1 cellular context compared by ENCODE assay signal in the genomic region with DNA sequence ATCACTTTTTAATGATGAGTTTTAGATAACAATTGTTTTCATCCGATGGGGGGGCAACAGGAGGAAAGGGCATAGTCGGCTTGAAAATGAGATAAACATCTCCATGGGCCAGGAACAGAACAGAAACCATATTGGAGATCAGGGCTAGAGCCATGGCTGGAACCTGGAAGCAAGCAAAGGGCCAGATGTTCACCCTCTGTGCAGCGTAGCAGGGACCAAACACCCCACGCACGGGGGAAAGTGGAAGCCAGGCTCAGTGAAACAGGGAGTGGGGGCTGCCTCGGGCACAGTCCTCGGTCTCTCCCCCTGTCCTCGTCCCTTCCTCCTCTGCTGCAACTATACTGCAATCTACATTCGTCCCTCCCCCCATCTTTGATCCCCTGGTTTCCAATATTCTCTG.
TF ChIP-seq lines count a peak whose summit lies in the region.

No MANE protein-coding gene starts in this region.

TF ChIP-seq in K562, 482 proteins besides CTCF, POLR2A, EP300 and RAD21 (continued from another document and continues in another):
- TF ChIP-seq ZNF644 (tag; IDR thresholded peaks at IDR 0.05; ENCODE audit: low read depth), result peak; percentile 92; the same call in 1 of the 2 replicates
- TF ChIP-seq, protein P1, sequence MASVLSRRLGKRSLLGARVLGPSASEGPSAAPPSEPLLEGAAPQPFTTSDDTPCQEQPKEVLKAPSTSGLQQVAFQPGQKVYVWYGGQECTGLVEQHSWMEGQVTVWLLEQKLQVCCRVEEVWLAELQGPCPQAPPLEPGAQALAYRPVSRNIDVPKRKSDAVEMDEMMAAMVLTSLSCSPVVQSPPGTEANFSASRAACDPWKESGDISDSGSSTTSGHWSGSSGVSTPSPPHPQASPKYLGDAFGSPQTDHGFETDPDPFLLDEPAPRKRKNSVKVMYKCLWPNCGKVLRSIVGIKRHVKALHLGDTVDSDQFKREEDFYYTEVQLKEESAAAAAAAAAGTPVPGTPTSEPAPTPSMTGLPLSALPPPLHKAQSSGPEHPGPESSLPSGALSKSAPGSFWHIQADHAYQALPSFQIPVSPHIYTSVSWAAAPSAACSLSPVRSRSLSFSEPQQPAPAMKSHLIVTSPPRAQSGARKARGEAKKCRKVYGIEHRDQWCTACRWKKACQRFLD (CRISPR knock-in tag; IDR thresholded peaks at IDR 0.05), result peak; percentile 89
- TF ChIP-seq BDP1 (IDR thresholded peaks at IDR 0.05; ENCODE audit: insufficient read depth, insufficient read length), result no peak
- TF ChIP-seq, protein P2, sequence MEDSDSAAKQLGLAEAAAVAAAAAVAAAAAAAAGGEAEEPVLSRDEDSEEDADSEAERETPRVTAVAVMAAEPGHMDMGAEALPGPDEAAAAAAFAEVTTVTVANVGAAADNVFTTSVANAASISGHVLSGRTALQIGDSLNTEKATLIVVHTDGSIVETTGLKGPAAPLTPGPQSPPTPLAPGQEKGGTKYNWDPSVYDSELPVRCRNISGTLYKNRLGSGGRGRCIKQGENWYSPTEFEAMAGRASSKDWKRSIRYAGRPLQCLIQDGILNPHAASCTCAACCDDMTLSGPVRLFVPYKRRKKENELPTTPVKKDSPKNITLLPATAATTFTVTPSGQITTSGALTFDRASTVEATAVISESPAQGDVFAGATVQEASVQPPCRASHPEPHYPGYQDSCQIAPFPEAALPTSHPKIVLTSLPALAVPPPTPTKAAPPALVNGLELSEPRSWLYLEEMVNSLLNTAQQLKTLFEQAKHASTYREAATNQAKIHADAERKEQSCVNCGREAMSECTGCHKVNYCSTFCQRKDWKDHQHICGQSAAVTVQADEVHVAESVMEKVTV (CRISPR knock-in tag; IDR thresholded peaks at IDR 0.05), result no peak
- TF ChIP-seq, protein P3, sequence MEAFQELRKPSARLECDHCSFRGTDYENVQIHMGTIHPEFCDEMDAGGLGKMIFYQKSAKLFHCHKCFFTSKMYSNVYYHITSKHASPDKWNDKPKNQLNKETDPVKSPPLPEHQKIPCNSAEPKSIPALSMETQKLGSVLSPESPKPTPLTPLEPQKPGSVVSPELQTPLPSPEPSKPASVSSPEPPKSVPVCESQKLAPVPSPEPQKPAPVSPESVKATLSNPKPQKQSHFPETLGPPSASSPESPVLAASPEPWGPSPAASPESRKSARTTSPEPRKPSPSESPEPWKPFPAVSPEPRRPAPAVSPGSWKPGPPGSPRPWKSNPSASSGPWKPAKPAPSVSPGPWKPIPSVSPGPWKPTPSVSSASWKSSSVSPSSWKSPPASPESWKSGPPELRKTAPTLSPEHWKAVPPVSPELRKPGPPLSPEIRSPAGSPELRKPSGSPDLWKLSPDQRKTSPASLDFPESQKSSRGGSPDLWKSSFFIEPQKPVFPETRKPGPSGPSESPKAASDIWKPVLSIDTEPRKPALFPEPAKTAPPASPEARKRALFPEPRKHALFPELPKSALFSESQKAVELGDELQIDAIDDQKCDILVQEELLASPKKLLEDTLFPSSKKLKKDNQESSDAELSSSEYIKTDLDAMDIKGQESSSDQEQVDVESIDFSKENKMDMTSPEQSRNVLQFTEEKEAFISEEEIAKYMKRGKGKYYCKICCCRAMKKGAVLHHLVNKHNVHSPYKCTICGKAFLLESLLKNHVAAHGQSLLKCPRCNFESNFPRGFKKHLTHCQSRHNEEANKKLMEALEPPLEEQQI (IDR thresholded peaks at IDR 0.05), result no peak
- TF ChIP-seq RCOR1 (IDR thresholded peaks at IDR 0.05; ENCODE audit: borderline replicate concordance in 1 of 2, low read depth in 2 of 2, low read length in 2 of 2), result no peak
- TF ChIP-seq, protein P4, sequence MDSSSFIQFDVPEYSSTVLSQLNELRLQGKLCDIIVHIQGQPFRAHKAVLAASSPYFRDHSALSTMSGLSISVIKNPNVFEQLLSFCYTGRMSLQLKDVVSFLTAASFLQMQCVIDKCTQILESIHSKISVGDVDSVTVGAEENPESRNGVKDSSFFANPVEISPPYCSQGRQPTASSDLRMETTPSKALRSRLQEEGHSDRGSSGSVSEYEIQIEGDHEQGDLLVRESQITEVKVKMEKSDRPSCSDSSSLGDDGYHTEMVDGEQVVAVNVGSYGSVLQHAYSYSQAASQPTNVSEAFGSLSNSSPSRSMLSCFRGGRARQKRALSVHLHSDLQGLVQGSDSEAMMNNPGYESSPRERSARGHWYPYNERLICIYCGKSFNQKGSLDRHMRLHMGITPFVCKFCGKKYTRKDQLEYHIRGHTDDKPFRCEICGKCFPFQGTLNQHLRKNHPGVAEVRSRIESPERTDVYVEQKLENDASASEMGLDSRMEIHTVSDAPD (CRISPR knock-in tag; IDR thresholded peaks at IDR 0.05), result peak; percentile 12; the same call in 1 of the 2 replicates
- no peak for TF ChIP-seq RBBP5 (IDR thresholded peaks at IDR 0.05; ENCODE audit: borderline replicate concordance, insufficient read depth, low read length, poor library complexity, severe bottlenecking)
- no peak for TF ChIP-seq PHF20 (IDR thresholded peaks at IDR 0.05; ENCODE audit: partially characterized antibody)
- TF ChIP-seq, protein P5, sequence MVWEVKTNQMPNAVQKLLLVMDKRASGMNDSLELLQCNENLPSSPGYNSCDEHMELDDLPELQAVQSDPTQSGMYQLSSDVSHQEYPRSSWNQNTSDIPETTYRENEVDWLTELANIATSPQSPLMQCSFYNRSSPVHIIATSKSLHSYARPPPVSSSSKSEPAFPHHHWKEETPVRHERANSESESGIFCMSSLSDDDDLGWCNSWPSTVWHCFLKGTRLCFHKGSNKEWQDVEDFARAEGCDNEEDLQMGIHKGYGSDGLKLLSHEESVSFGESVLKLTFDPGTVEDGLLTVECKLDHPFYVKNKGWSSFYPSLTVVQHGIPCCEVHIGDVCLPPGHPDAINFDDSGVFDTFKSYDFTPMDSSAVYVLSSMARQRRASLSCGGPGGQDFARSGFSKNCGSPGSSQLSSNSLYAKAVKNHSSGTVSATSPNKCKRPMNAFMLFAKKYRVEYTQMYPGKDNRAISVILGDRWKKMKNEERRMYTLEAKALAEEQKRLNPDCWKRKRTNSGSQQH (CRISPR knock-in tag; IDR thresholded peaks at IDR 0.05), result 0 out of 2 replicates have a peak, but pooled peaks have one; percentile 29
- no peak for TF ChIP-seq SMARCE1 (IDR thresholded peaks at IDR 0.05)
- TF ChIP-seq HMG20B (CRISPR knock-in tag; IDR thresholded peaks at IDR 0.05), result no peak
- peak; percentile 37; the same call in 1 of the 2 replicates for TF ChIP-seq ZNF586 (CRISPR knock-in tag; conservative IDR thresholded peaks at IDR 0.05)
- no peak for TF ChIP-seq POLR3G (IDR thresholded peaks at IDR 0.05; ENCODE audit: extremely low read depth, insufficient read length, insufficient replicate concordance)
- TF ChIP-seq, protein P6, sequence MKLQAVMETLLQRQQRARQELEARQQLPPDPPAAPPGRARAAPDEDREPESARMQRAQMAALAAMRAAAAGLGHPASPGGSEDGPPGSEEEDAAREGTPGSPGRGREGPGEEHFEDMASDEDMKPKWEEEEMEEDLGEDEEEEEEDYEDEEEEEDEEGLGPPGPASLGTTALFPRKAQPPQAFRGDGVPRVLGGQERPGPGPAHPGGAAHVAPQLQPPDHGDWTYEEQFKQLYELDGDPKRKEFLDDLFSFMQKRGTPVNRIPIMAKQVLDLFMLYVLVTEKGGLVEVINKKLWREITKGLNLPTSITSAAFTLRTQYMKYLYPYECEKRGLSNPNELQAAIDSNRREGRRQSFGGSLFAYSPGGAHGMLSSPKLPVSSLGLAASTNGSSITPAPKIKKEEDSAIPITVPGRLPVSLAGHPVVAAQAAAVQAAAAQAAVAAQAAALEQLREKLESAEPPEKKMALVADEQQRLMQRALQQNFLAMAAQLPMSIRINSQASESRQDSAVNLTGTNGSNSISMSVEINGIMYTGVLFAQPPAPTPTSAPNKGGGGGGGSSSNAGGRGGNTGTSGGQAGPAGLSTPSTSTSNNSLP (IDR thresholded peaks at IDR 0.05; ENCODE audit: borderline replicate concordance, low read depth, low read length), result no peak
- TF ChIP-seq PTBP1 (IDR thresholded peaks at IDR 0.05; ENCODE audit: low read depth, low read length), result no peak
- no peak for TF ChIP-seq TGIF2 (CRISPR knock-in tag; IDR thresholded peaks at IDR 0.05)
- peak; percentile 93 for TF ChIP-seq ZNF589 (CRISPR knock-in tag; IDR thresholded peaks at IDR 0.05; ENCODE audit: low read depth)
- TF ChIP-seq POLR2AphosphoS5 (IDR thresholded peaks at IDR 0.05; ENCODE audit: control insufficient read depth, insufficient read depth, low read depth, low read length), result no peak
- 0 out of 2 replicates have a peak, but pooled peaks have one; percentile 17 for TF ChIP-seq DIDO1 (tag; IDR thresholded peaks at IDR 0.05; ENCODE audit: low read depth)
- TF ChIP-seq ETV1 (tag; conservative IDR thresholded peaks at IDR 0.05; ENCODE audit: low read depth), result peak; percentile 55
- TF ChIP-seq ERF (CRISPR knock-in tag; IDR thresholded peaks at IDR 0.05), result peak; percentile 86
- no peak for TF ChIP-seq SMARCC2 (IDR thresholded peaks at IDR 0.05; ENCODE audit: low read depth)
- TF ChIP-seq, protein P7, sequence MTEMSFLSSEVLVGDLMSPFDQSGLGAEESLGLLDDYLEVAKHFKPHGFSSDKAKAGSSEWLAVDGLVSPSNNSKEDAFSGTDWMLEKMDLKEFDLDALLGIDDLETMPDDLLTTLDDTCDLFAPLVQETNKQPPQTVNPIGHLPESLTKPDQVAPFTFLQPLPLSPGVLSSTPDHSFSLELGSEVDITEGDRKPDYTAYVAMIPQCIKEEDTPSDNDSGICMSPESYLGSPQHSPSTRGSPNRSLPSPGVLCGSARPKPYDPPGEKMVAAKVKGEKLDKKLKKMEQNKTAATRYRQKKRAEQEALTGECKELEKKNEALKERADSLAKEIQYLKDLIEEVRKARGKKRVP (CRISPR knock-in tag; IDR thresholded peaks at IDR 0.05), result peak; percentile 79
- no peak for TF ChIP-seq MCM7 (IDR thresholded peaks at IDR 0.05)
- TF ChIP-seq, protein P8, sequence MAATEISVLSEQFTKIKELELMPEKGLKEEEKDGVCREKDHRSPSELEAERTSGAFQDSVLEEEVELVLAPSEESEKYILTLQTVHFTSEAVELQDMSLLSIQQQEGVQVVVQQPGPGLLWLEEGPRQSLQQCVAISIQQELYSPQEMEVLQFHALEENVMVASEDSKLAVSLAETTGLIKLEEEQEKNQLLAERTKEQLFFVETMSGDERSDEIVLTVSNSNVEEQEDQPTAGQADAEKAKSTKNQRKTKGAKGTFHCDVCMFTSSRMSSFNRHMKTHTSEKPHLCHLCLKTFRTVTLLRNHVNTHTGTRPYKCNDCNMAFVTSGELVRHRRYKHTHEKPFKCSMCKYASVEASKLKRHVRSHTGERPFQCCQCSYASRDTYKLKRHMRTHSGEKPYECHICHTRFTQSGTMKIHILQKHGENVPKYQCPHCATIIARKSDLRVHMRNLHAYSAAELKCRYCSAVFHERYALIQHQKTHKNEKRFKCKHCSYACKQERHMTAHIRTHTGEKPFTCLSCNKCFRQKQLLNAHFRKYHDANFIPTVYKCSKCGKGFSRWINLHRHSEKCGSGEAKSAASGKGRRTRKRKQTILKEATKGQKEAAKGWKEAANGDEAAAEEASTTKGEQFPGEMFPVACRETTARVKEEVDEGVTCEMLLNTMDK (IDR thresholded peaks at IDR 0.05; ENCODE audit: borderline replicate concordance, insufficient read depth, low read depth, low read length, poor library complexity, severe bottlenecking), result no peak
- TF ChIP-seq TEAD1 (CRISPR knock-in tag; IDR thresholded peaks at IDR 0.05), result peak in 1 of 2 experiments; percentile 75; a peak in 1 of 4 replicates
- TF ChIP-seq MTA2 (IDR thresholded peaks at IDR 0.05; ENCODE audit: low read depth), result no peak
- TF ChIP-seq ZNF311 (CRISPR knock-in tag; IDR thresholded peaks at IDR 0.05), result peak; percentile 98
- peak; percentile 85; the same call in 1 of the 2 replicates for TF ChIP-seq SMAD3 (CRISPR knock-in tag; conservative IDR thresholded peaks at IDR 0.05)
- no peak for TF ChIP-seq COPS2 (conservative IDR thresholded peaks at IDR 0.05)
- no peak for TF ChIP-seq BRD9 (IDR thresholded peaks at IDR 0.05; ENCODE audit: low read depth, partially characterized antibody)
- no peak for TF ChIP-seq SMAD1 (IDR thresholded peaks at IDR 0.05; ENCODE audit: low read depth, low read length, partially characterized antibody)
- TF ChIP-seq, protein P9, sequence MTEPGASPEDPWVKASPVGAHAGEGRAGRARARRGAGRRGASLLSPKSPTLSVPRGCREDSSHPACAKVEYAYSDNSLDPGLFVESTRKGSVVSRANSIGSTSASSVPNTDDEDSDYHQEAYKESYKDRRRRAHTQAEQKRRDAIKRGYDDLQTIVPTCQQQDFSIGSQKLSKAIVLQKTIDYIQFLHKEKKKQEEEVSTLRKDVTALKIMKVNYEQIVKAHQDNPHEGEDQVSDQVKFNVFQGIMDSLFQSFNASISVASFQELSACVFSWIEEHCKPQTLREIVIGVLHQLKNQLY (CRISPR knock-in tag; conservative IDR thresholded peaks at IDR 0.05), result no peak
- no peak for TF ChIP-seq ZNF551 (CRISPR knock-in tag; IDR thresholded peaks at IDR 0.05)
- TF ChIP-seq MAFG (tag; conservative IDR thresholded peaks at IDR 0.05), result no peak
- no peak for TF ChIP-seq KDM4B (IDR thresholded peaks at IDR 0.05; ENCODE audit: borderline replicate concordance in 2 of 2, low read depth in 1 of 2)
- TF ChIP-seq, protein P10, sequence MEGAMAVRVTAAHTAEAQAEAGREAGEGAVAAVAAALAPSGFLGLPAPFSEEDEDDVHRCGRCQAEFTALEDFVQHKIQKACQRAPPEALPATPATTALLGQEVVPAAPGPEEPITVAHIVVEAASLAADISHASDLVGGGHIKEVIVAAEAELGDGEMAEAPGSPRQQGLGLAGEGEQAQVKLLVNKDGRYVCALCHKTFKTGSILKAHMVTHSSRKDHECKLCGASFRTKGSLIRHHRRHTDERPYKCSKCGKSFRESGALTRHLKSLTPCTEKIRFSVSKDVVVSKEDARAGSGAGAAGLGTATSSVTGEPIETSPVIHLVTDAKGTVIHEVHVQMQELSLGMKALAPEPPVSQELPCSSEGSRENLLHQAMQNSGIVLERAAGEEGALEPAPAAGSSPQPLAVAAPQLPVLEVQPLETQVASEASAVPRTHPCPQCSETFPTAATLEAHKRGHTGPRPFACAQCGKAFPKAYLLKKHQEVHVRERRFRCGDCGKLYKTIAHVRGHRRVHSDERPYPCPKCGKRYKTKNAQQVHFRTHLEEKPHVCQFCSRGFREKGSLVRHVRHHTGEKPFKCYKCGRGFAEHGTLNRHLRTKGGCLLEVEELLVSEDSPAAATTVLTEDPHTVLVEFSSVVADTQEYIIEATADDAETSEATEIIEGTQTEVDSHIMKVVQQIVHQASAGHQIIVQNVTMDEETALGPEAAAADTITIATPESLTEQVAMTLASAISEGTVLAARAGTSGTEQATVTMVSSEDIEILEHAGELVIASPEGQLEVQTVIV (CRISPR knock-in tag; IDR thresholded peaks at IDR 0.05; ENCODE audit: borderline replicate concordance), result no peak
- TF ChIP-seq, protein P11, sequence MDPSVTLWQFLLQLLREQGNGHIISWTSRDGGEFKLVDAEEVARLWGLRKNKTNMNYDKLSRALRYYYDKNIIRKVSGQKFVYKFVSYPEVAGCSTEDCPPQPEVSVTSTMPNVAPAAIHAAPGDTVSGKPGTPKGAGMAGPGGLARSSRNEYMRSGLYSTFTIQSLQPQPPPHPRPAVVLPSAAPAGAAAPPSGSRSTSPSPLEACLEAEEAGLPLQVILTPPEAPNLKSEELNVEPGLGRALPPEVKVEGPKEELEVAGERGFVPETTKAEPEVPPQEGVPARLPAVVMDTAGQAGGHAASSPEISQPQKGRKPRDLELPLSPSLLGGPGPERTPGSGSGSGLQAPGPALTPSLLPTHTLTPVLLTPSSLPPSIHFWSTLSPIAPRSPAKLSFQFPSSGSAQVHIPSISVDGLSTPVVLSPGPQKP (CRISPR knock-in tag; IDR thresholded peaks at IDR 0.05), result no peak
- peak; percentile 66; the same call in 1 of the 2 replicates for TF ChIP-seq BACH1 (tag; IDR thresholded peaks at IDR 0.05)
- TF ChIP-seq MAZ (CRISPR knock-in tag; conservative IDR thresholded peaks at IDR 0.05 in 1 of 2, IDR thresholded peaks at IDR 0.05 in 1 of 2), result peak in 1 of 2 experiments; percentile 73; a peak in 2 of 4 replicates
- peak; percentile 92 for TF ChIP-seq HIVEP1 (CRISPR knock-in tag; IDR thresholded peaks at IDR 0.05)
- peak; percentile 94 for TF ChIP-seq ZNF583 (CRISPR knock-in tag; IDR thresholded peaks at IDR 0.05)
- peak; percentile 99 for TF ChIP-seq DMBX1 (CRISPR knock-in tag; IDR thresholded peaks at IDR 0.05; ENCODE audit: borderline replicate concordance)
- TF ChIP-seq ZNF263 (CRISPR knock-in tag; IDR thresholded peaks at IDR 0.05; ENCODE audit: borderline replicate concordance), result no peak
